In genomic region chr3:38648659-38649499, GRCh38 we compare ENCODE assay signal across 8 cellular contexts. TPM values are rescaled to one million over a fixed set of nuclear protein-coding genes. Genes with fewer than 3 reads are reported as not detected.
DNase-seq lines count a peak whose midpoint lies in the region; ATAC-seq, FAIRE-seq and TF ChIP-seq lines count a peak whose summit lies in the region.

No MANE protein-coding gene starts in this region.

- FAIRE-seq in K562 (lab: Jason Lieb, UNC): no peak

- H3K9me3 ChIP-seq in HEK293 (ENCODE audit: control insufficient read depth, insufficient read depth, low read depth, low read length) (no peaks in the 10 kb centered on the region), K562 (replicated peaks; ENCODE audit: control insufficient read depth, insufficient read depth, low read depth, low read length) (no peaks in the 10 kb centered on the region), mesodermal cell (ENCODE audit: control insufficient read depth, low read length) (no peaks in the 10 kb centered on the region)

- in situ Hi-C loops in K562 (cut with MboI): loop anchor here (5.0 kb wide), 1 partner anchor 193 kb away; no protein-coding TSS in a partner anchor

- POLR2A ChIA-PET in HEK293 (lab: Yijun Ruan, JAX) (no interaction called here), K562 (lab: Yijun Ruan, JAX) (no interaction called here)

- H3K4me3 ChIP-seq in HEK293 (ENCODE audit: low read depth, low read length) (peak overlapping the region; percentile 53), K562 (peak overlapping the region; percentile 37), mesodermal cell (ENCODE audit: extremely low read depth, insufficient read depth, low read length, poor library complexity, severe bottlenecking) (peak overlapping the region; percentile 48)

- DNase-seq in 8988T (peak; percentile 51), K562 (ENCODE audit: extremely low read depth in 1 of 4, low spot score in 3 of 4) (peak in 1 of 4 experiments; percentile 4), HUDEP-2 (lab: John Stamatoyannopoulos, UW; ENCODE audit: unreplicated experiment in 76 of 76) (no peak), A172 (ENCODE audit: low spot score) (no peak)
- no peak for DNase-seq in activated CD4-positive, CD25-positive, alpha-beta regulatory T cell (lab: John Stamatoyannopoulos, UW)

- intact Hi-C loops in K562 (cut with micrococcal nuclease): no loop called here

- no peak for TF ChIP-seq POLR2A in K562 (conservative IDR thresholded peaks at IDR 0.05)

- TF ChIP-seq EP300 in K562 (IDR thresholded peaks at IDR 0.05; ENCODE audit: low read length): no peak

- no peak for TF ChIP-seq RAD21 in K562 (CRISPR knock-in tag; conservative IDR thresholded peaks at IDR 0.05 in 1 of 2, IDR thresholded peaks at IDR 0.05 in 1 of 2)

- peak overlapping the region; percentile 70; the same call in 1 of the 2 replicates for H2AFZ ChIP-seq in K562 (ENCODE audit: low read depth, low read length)

- H3K27ac ChIP-seq in HEK293 (ENCODE audit: extremely low read depth, low read depth, low read length): no peak overlapping the region; the same call in 1 of the 2 replicates
- H3K27ac ChIP-seq in K562 (ENCODE audit: extremely low read depth, low read depth, low read length): no peak overlapping the region
- no peak overlapping the region for H3K27ac ChIP-seq in mesodermal cell (ENCODE audit: low read depth, low read length, severe bottlenecking)

- ATAC-seq in K562 (no peak; the same call in 2 of the 3 replicates), GM18858 (IDR thresholded peaks at IDR 0.05; ENCODE audit: unreplicated experiment) (no peak)

- WGBS in K562 (ENCODE audit: insufficient coverage, low coverage, missing lambda C conversion rate): 24% methylated on average over 45 of the region's 56 CpGs
- 14 to 15% methylated on average over 35 to 43 of the region's 56 CpGs for WGBS in mesodermal cell (ENCODE audit: insufficient coverage in 2 of 2), 2 experiments

- peaks cover 9% of the 10 kb centered on the region; the same call in 1 of the 2 replicates for H4K20me1 ChIP-seq in K562 (replicated peaks; ENCODE audit: control insufficient read depth, insufficient read depth, low read length)

- H3K36me3 ChIP-seq in HEK293 (ENCODE audit: control insufficient read depth in 2 of 2, insufficient read depth in 1 of 2, low read length in 2 of 2): no peaks in the 10 kb centered on the region
- no peaks in the 10 kb centered on the region for H3K36me3 ChIP-seq in K562 (ENCODE audit: control insufficient read depth, insufficient read depth, low read length)
- no peaks in the 10 kb centered on the region for H3K36me3 ChIP-seq in mesodermal cell (ENCODE audit: control insufficient read depth, insufficient read depth, low read length)

- peak overlapping the region; percentile 43; the same call in 1 of the 2 replicates for H3K4me2 ChIP-seq in K562 (ENCODE audit: insufficient read depth, low read length)

- CTCF ChIA-PET in HEK293 (lab: Yijun Ruan, JAX) (no interaction called here), K562 (lab: Yijun Ruan, JAX; ENCODE audit: low intra/inter-chr PET ratio) (interaction anchor here (0.7 to 1.0 kb wide), 2 partner anchors 128 to 152 kb away, joined by 3 to 5 read pairs; no protein-coding TSS in a partner anchor)

- peaks cover 21 to 57% of the 10 kb centered on the region in 2 experiments; a peak in 4 of 5 replicates for H3K27me3 ChIP-seq in K562 (ENCODE audit: control insufficient read depth in 2 of 2, insufficient read depth in 2 of 2, low read length in 2 of 2)

- H3K4me1 ChIP-seq in HEK293 (ENCODE audit: control insufficient read depth, insufficient read depth, low read length) (no peaks in the 10 kb centered on the region), K562 (replicated peaks in 1 of 2; ENCODE audit: control insufficient read depth in 2 of 2, insufficient read depth in 2 of 2, low read length in 2 of 2) (peaks cover 6 to 18% of the 10 kb centered on the region in 2 experiments), mesodermal cell (ENCODE audit: control insufficient read depth, insufficient read depth, low read length, poor library complexity, severe bottlenecking) (no peaks in the 10 kb centered on the region)

- H3K9me1 ChIP-seq in K562 (ENCODE audit: control insufficient read depth, insufficient read depth, low read length): no peaks in the 10 kb centered on the region

- BruUV-seq in K562 (replicated peaks; lab: Mats Ljungman, UMichigan): no TSS peak

- peak overlapping the region in 1 of 2 experiments; percentile 76; a peak in 3 of 4 replicates for H3K9ac ChIP-seq in K562 (ENCODE audit: insufficient read depth in 1 of 2, low read depth in 2 of 2, low read length in 2 of 2)

- no peaks in the 10 kb centered on the region for H3K79me2 ChIP-seq in K562 (ENCODE audit: control insufficient read depth, insufficient read depth, low read length)

- TF ChIP-seq CTCF in HEK293 (tag by site-specific recombination; IDR thresholded peaks at IDR 0.05) (no peak), K562 (IDR thresholded peaks at IDR 0.05 in 2 of 3, conservative IDR thresholded peaks at IDR 0.05 in 1 of 3; ENCODE audit: insufficient read depth in 2 of 3, low read depth in 1 of 3, low read length in 3 of 3) (no peak)

TF ChIP-seq in HEK293, 187 proteins besides CTCF, POLR2A, EP300 and RAD21:
- TF ChIP-seq HOXA7 (CRISPR knock-in tag; IDR thresholded peaks at IDR 0.05; ENCODE audit: borderline replicate concordance): no peak
- TF ChIP-seq SCRT2 (tag by site-specific recombination; IDR thresholded peaks at IDR 0.05): no peak; the same call in 1 of the 2 replicates
- no peak for TF ChIP-seq ZNF132 (tag by site-specific recombination; IDR thresholded peaks at IDR 0.05; ENCODE audit: borderline replicate concordance)
- TF ChIP-seq ZNF398 (tag by site-specific recombination; IDR thresholded peaks at IDR 0.05): peak; percentile 85
- peak; percentile 8; the same call in 1 of the 2 replicates for TF ChIP-seq GLIS2 (tag by site-specific recombination; IDR thresholded peaks at IDR 0.05)
TF ChIP-seq in HEK293: peak in this region for 2.

TF ChIP-seq in K562, 482 proteins besides CTCF, POLR2A, EP300 and RAD21:
- TF ChIP-seq GABPB2 (CRISPR knock-in tag; conservative IDR thresholded peaks at IDR 0.05) (no peak), THRAP3 (IDR thresholded peaks at IDR 0.05; ENCODE audit: borderline replicate concordance) (no peak), CSDE1 (IDR thresholded peaks at IDR 0.05) (no peak), MAX (CRISPR knock-in tag; IDR thresholded peaks at IDR 0.05) (no peak), NEUROD1 (IDR thresholded peaks at IDR 0.05; ENCODE audit: borderline replicate concordance, low read depth, low read length, partially characterized antibody) (no peak), BCOR (IDR thresholded peaks at IDR 0.05) (no peak), ZBTB9 (CRISPR knock-in tag; IDR thresholded peaks at IDR 0.05) (no peak), HDAC3 (IDR thresholded peaks at IDR 0.05; ENCODE audit: borderline replicate concordance, partially characterized antibody) (no peak), ZFP36 (IDR thresholded peaks at IDR 0.05; ENCODE audit: low read depth, low read length, partially characterized antibody) (no peak), TCFL5 (CRISPR knock-in tag; conservative IDR thresholded peaks at IDR 0.05) (no peak), ZNF444 (CRISPR knock-in tag; IDR thresholded peaks at IDR 0.05) (no peak)

RNA-seq across cellular contexts. Expression of gene SCN5A, which starts 0.6 kb away (rescaled TPM):
- 0.44 and 1.00 TPM in 2 replicates for total RNA-seq in K562 (2011; cell fraction: chromatin; rRNA removed; ENCODE audit: low replicate concordance)
- 0.66 and 0.67 TPM in 2 replicates for total RNA-seq in K562 (2011; cell fraction: nucleolus; rRNA removed)
- total RNA-seq in K562 (2011; cell fraction: nucleoplasm; rRNA removed): 0.08 and 0.66 TPM in 2 replicates
- total RNA-seq in K562 (2014; rRNA removed) (0.41 and 0.45 TPM in 2 replicates), K562 (2014; rRNA removed; fragmentation: Illumina TruSeq; extraction: Trizol) (not detected in 2 replicates), K562 (2015; rRNA removed; fragmentation: Illumina TruSeq; extraction: Trizol) (0.07 and 0.26 TPM in 2 replicates), K562 (2021) (0.22 and 0.27 TPM in 2 replicates)
- polyA plus RNA-seq in K562 (2011; rRNA removed) (0.10 and 0.11 TPM in 2 replicates), K562 (2014; fragmentation: Illumina TruSeq; extraction: Trizol) (0.21 and 0.40 TPM in 2 replicates), K562 (2014; fragmentation: Nextera tagmentation; extraction: Ambion mirVana) (under 1 TPM in 1 of 2 experiments, not detected in 1; 0.15 TPM), K562 (2014; rRNA removed) (0.34 and 1.4 TPM in 2 replicates)
- polyA plus RNA-seq in K562 (2011; cell fraction: cytosol; rRNA removed): 0.07 and 0.45 TPM in 2 replicates
- polyA plus RNA-seq in K562 (2011; cell fraction: nucleus; rRNA removed): 0.01 and 0.16 TPM in 2 replicates
- polyA plus RNA-seq in K562 (2012): 0.11 and 0.21 TPM in 2 replicates
- 0.49 TPM in 1 of 2 replicates, not detected in the other for polyA minus RNA-seq in K562 (2011; rRNA and poly(A)+ RNA removed)
- polyA minus RNA-seq in K562 (2011; cell fraction: cytosol; rRNA and poly(A)+ RNA removed): not detected in 2 replicates
- 0.22 and 0.67 TPM in 2 replicates for polyA minus RNA-seq in K562 (2011; cell fraction: nucleus; rRNA and poly(A)+ RNA removed)
- 2.9 TPM for polyA plus RNA-seq in mesodermal cell (2013, experiment 1 of 2)
- polyA plus RNA-seq in mesodermal cell (2013, experiment 2 of 2): 1.1 TPM
- total RNA-seq in A172 (2014; rRNA removed; shearing (Covaris generic)): 1.7 and 4.0 TPM in 2 replicates
